8 cellular contexts compared by ENCODE assay signal in genomic region chr17:44137891-44138709, GRCh38. TPM values are rescaled to one million over a fixed set of nuclear protein-coding genes. Genes with fewer than 3 reads are reported as not detected.
DNase-seq lines count a peak whose midpoint lies in the region; ATAC-seq, FAIRE-seq and TF ChIP-seq lines count a peak whose summit lies in the region.

No MANE protein-coding gene starts in this region.

- H3K4me1 ChIP-seq in GM23338 (ENCODE audit: insufficient read depth) (peaks cover 15% of the 10 kb centered on the region), mesendoderm (ENCODE audit: control insufficient read depth, low read depth, low read length) (peaks cover 12% of the 10 kb centered on the region)
- no peaks in the 10 kb centered on the region for H3K4me1 ChIP-seq in effector memory CD4-positive, alpha-beta T cell (ENCODE audit: control insufficient read depth, insufficient read depth, low read length, poor library complexity, severe bottlenecking)

- H3K9me3 ChIP-seq in effector memory CD4-positive, alpha-beta T cell (ENCODE audit: control insufficient read depth, low read length), result no peaks in the 10 kb centered on the region

- H4K20me1 ChIP-seq in GM23338 (replicated peaks; ENCODE audit: insufficient read depth), result no peaks in the 10 kb centered on the region

- H3K4me1 Mint-ChIP-seq in GM23338, result peaks cover 20% of the 10 kb centered on the region
- peaks cover 20% of the 10 kb centered on the region for H3K4me1 Mint-ChIP-seq in activated CD8-positive, alpha-beta T cell treated with anti-CD3 and anti-CD28 coated beads for 36 hours (ENCODE audit: low read depth)

- no peak overlapping the region for H3K4ac ChIP-seq in mesendoderm (ENCODE audit: low read depth, low read length)

- peak overlapping the region; percentile 23 for H2BK5ac ChIP-seq in mesendoderm (ENCODE audit: low read length)

- peak overlapping the region; percentile 80; the same call in 1 of the 2 replicates for H2AFZ ChIP-seq in GM23338

- H3K23ac ChIP-seq in mesendoderm (ENCODE audit: low read length), result no peak overlapping the region

- CTCF ChIA-PET in activated CD8-positive, alpha-beta T cell treated with anti-CD3 and anti-CD28 coated beads for 36 hours (lab: Charles Lee), result interaction anchor here (0.8 to 1.7 kb wide), 6 partner anchors 8 to 257 kb away, joined by 3 to 9 read pairs (median 3); partner anchors contain the start of gene HDAC5

- H3K4me2 ChIP-seq in GM23338, result peak overlapping the region; percentile 78
- H3K4me2 ChIP-seq in mesendoderm (ENCODE audit: low read length), result peak overlapping the region; percentile 57

- peak overlapping the region; percentile 84 for H3K56ac ChIP-seq in mesendoderm (ENCODE audit: low read length)

- no peak for FAIRE-seq in D721Med (lab: Jason Lieb, UNC)

- H3K36me3 ChIP-seq in GM23338 (ENCODE audit: insufficient read depth) (no peaks in the 10 kb centered on the region), mesendoderm (ENCODE audit: control insufficient read depth, insufficient read depth, low read length) (no peaks in the 10 kb centered on the region)
- no peaks in the 10 kb centered on the region for H3K36me3 ChIP-seq in effector memory CD4-positive, alpha-beta T cell (ENCODE audit: control insufficient read depth, insufficient read depth, low read length)

- DNase-seq in GM23338 (ENCODE audit: low spot score), result peak; percentile 80
- DNase-seq in NCI-H526 (lab: John Stamatoyannopoulos, UW), result peak; percentile 76 to 83
- peak; percentile 89 for DNase-seq in activated CD8-positive, alpha-beta T cell treated with anti-CD3 and anti-CD28 coated beads for 36 hours
- DNase-seq in effector memory CD4-positive, alpha-beta T cell, result peak in 2 of 3 donors; percentile 28 to 49
- peak; percentile 95 for DNase-seq in mesendoderm
- peak; percentile 66 to 80 for DNase-seq in stimulated activated CD8-positive, alpha-beta memory T cell treated with anti-CD3 and anti-CD28 coated beads, Interleukin-15, amount 100 ng/mL, for 48 hours (ENCODE audit: low read depth in 2 of 2)
- no peak for DNase-seq in D721Med (ENCODE audit: insufficient read length, low spot score)

- intact Hi-C loops in activated CD8-positive, alpha-beta T cell treated with anti-CD3 and anti-CD28 coated beads for 36 hours (cut with micrococcal nuclease), result no loop called here

- peak overlapping the region; percentile 49 for H3K9ac ChIP-seq in mesendoderm (ENCODE audit: low read length)

- no peaks in the 10 kb centered on the region for H3K9me2 ChIP-seq in GM23338 (ENCODE audit: insufficient read depth)

- H3K9me3 Mint-ChIP-seq in GM23338, result no peaks in the 10 kb centered on the region; the same call in 2 of the 3 replicates
- H3K9me3 Mint-ChIP-seq in activated CD8-positive, alpha-beta T cell treated with anti-CD3 and anti-CD28 coated beads for 36 hours, result no peaks in the 10 kb centered on the region

- H3K27ac ChIP-seq in GM23338 (ENCODE audit: low read depth) (peak overlapping the region; percentile 81), mesendoderm (ENCODE audit: low read depth, low read length) (peak overlapping the region; percentile 7)
- no peak overlapping the region for H3K27ac ChIP-seq in effector memory CD4-positive, alpha-beta T cell (ENCODE audit: insufficient read depth, low read length, poor library complexity, severe bottlenecking)

- no peak overlapping the region for H2BK120ac ChIP-seq in mesendoderm (ENCODE audit: low read depth, low read length)

- H2BK15ac ChIP-seq in mesendoderm (replicated peaks; ENCODE audit: low read depth), result no peak overlapping the region

- no peak overlapping the region for H4K5ac ChIP-seq in mesendoderm (ENCODE audit: low read length)

- H3K27ac Mint-ChIP-seq in GM23338, result peak overlapping the region; percentile 89
- peak overlapping the region; percentile 58 for H3K27ac Mint-ChIP-seq in activated CD8-positive, alpha-beta T cell treated with anti-CD3 and anti-CD28 coated beads for 36 hours

- peak overlapping the region; percentile 44 for H3K4me3 ChIP-seq in GM23338
- H3K4me3 ChIP-seq in effector memory CD4-positive, alpha-beta T cell (ENCODE audit: insufficient read depth, low read depth, low read length, poor library complexity, severe bottlenecking), result no peak overlapping the region
- no peak overlapping the region for H3K4me3 ChIP-seq in mesendoderm (ENCODE audit: low read length)

- peak overlapping the region; percentile 52 for H3K4me3 Mint-ChIP-seq in GM23338
- H3K4me3 Mint-ChIP-seq in activated CD8-positive, alpha-beta T cell treated with anti-CD3 and anti-CD28 coated beads for 36 hours, result peak overlapping the region; percentile 9

- H3F3A ChIP-seq in GM23338 (replicated peaks; ENCODE audit: low read depth), result peaks cover 20% of the 10 kb centered on the region

- TF ChIP-seq CTCF in GM23338 (conservative IDR thresholded peaks at IDR 0.05; ENCODE audit: low read depth in 2 of 2), result no peak
- no peak for TF ChIP-seq CTCF in activated CD8-positive, alpha-beta T cell treated with anti-CD3 and anti-CD28 coated beads for 36 hours (IDR thresholded peaks at IDR 0.05)
- TF ChIP-seq CTCF in D721Med (IDR thresholded peaks at IDR 0.05; ENCODE audit: insufficient read depth, missing control alignments), result no peak

- H3K36me3 Mint-ChIP-seq in GM23338 (ENCODE audit: low read depth), result 0 out of 3 replicates have a peak, but pooled peaks cover 5% of the 10 kb centered on the region
- H3K36me3 Mint-ChIP-seq in activated CD8-positive, alpha-beta T cell treated with anti-CD3 and anti-CD28 coated beads for 36 hours (ENCODE audit: low read depth), result no peaks in the 10 kb centered on the region

- peaks cover 11% of the 10 kb centered on the region for H3K27me3 Mint-ChIP-seq in GM23338 (ENCODE audit: insufficient read depth, low read depth, poor library complexity)
- H3K27me3 Mint-ChIP-seq in activated CD8-positive, alpha-beta T cell treated with anti-CD3 and anti-CD28 coated beads for 36 hours, result no peaks in the 10 kb centered on the region

- no peak overlapping the region for H3K18ac ChIP-seq in mesendoderm (ENCODE audit: low read length)

- POLR2A ChIA-PET in activated CD8-positive, alpha-beta T cell treated with anti-CD3 and anti-CD28 coated beads for 36 hours (lab: Charles Lee), result interaction anchor here (0.6 to 3.2 kb wide), 5 partner anchors 12 to 215 kb away, joined by 3 to 9 read pairs (median 3); partner anchors contain the start of genes HDAC5 and TMUB2

- WGBS in mesendoderm (ENCODE audit: extremely low coverage, insufficient coverage, low lambda C conversion rate), result no CpG with 5 or more reads among the region's 20 CpGs

- H3K27me3 ChIP-seq in GM23338 (ENCODE audit: insufficient read depth) (no peaks in the 10 kb centered on the region), mesendoderm (ENCODE audit: insufficient read depth, low read length, poor library complexity) (no peaks in the 10 kb centered on the region)
- peaks cover 4% of the 10 kb centered on the region for H3K27me3 ChIP-seq in effector memory CD4-positive, alpha-beta T cell (replicated peaks; ENCODE audit: control insufficient read depth, insufficient read depth, low read length, poor library complexity, severe bottlenecking)

- peak; percentile 51 for ATAC-seq in GM23338
- peak; percentile 74 for ATAC-seq in activated CD8-positive, alpha-beta T cell treated with anti-CD3 and anti-CD28 coated beads for 36 hours
- no peak for ATAC-seq in GM18519 (IDR thresholded peaks at IDR 0.05; ENCODE audit: low FRiP score, unreplicated experiment)

- H4K8ac ChIP-seq in mesendoderm (ENCODE audit: low read depth, low read length), result no peak overlapping the region

- H2AK5ac ChIP-seq in mesendoderm (ENCODE audit: low read length), result peak overlapping the region; percentile 69

- peaks cover 4% of the 10 kb centered on the region for H3K79me1 ChIP-seq in mesendoderm (ENCODE audit: low read length)

- H3K79me2 ChIP-seq in GM23338 (replicated peaks; ENCODE audit: insufficient read depth) (peaks cover 8% of the 10 kb centered on the region), mesendoderm (ENCODE audit: control insufficient read depth, insufficient read depth, low read length) (peaks cover 7% of the 10 kb centered on the region)

TF ChIP-seq in GM23338, 12 proteins besides CTCF, POLR2A, EP300 and RAD21:
- TF ChIP-seq CREB1 (CRISPR knock-in tag; IDR thresholded peaks at IDR 0.05; ENCODE audit: low read depth) (0 out of 2 replicates have a peak, but pooled peaks have one; percentile 33), EZH2 (IDR thresholded peaks at IDR 0.05; ENCODE audit: low read depth, unreplicated experiment) (no peak), POLR2AphosphoS5 (IDR thresholded peaks at IDR 0.05; ENCODE audit: low read depth) (no peak)

RNA-seq across cellular contexts. Expression of gene HROB, which starts 3.6 kb away (rescaled TPM):
- total RNA-seq in GM23338 (2014; rRNA removed; shearing (Covaris generic)), result 17.0 and 19.0 TPM in 2 replicates
- 9.3 TPM in 2 replicates for polyA plus RNA-seq in GM23338 (2016; fragmentation: Nextera tagmentation; extraction: Ambion mirVana)
- 10 to 100 TPM; 16.8 to 17.9 TPM for total RNA-seq in activated CD8-positive, alpha-beta T cell treated with anti-CD3 and anti-CD28 coated beads for 36 hours
- 10.7 TPM for polyA plus RNA-seq in mesendoderm (2013, experiment 1 of 2)
- polyA plus RNA-seq in mesendoderm (2013, experiment 2 of 2), result 10.4 TPM

RNA-seq across cellular contexts. Expression of gene HDAC5, which starts 14.7 kb away (rescaled TPM):
- 71.1 and 86.9 TPM in 2 replicates for total RNA-seq in GM23338 (2014; rRNA removed; shearing (Covaris generic))
- polyA plus RNA-seq in GM23338 (2016; fragmentation: Nextera tagmentation; extraction: Ambion mirVana), result 16.9 TPM in 2 replicates
- total RNA-seq in activated CD8-positive, alpha-beta T cell treated with anti-CD3 and anti-CD28 coated beads for 36 hours, result 10 to 100 TPM; 19.1 to 19.3 TPM
- 21.7 TPM for polyA plus RNA-seq in mesendoderm (2013, experiment 1 of 2)
- polyA plus RNA-seq in mesendoderm (2013, experiment 2 of 2), result 20.8 TPM

RNA-seq across cellular contexts. Expression of gene ASB16, which starts 32.4 kb away (rescaled TPM):
- total RNA-seq in GM23338 (2014; rRNA removed; shearing (Covaris generic)), result not detected in 2 replicates
- polyA plus RNA-seq in GM23338 (2016; fragmentation: Nextera tagmentation; extraction: Ambion mirVana), result 0.21 and 0.47 TPM in 2 replicates
- total RNA-seq in activated CD8-positive, alpha-beta T cell treated with anti-CD3 and anti-CD28 coated beads for 36 hours, result under 1 TPM; 0.18 to 0.27 TPM
- polyA plus RNA-seq in mesendoderm (2013, experiment 1 of 2), result not detected
- not detected for polyA plus RNA-seq in mesendoderm (2013, experiment 2 of 2)

RNA-seq across cellular contexts. Expression of gene TMUB2, which starts 48.7 kb away (rescaled TPM):
- 15.9 and 20.8 TPM in 2 replicates for total RNA-seq in GM23338 (2014; rRNA removed; shearing (Covaris generic))
- polyA plus RNA-seq in GM23338 (2016; fragmentation: Nextera tagmentation; extraction: Ambion mirVana), result 16.5 and 17.0 TPM in 2 replicates
- 10 to 100 TPM; 17.5 TPM for total RNA-seq in activated CD8-positive, alpha-beta T cell treated with anti-CD3 and anti-CD28 coated beads for 36 hours
- 11.7 TPM for polyA plus RNA-seq in mesendoderm (2013, experiment 1 of 2)
- polyA plus RNA-seq in mesendoderm (2013, experiment 2 of 2), result 11.4 TPM
